In genomic region chr17:39647242-39647641, GRCh38 we compare ENCODE assay signal across 1 cellular context.
TF ChIP-seq lines count a peak whose summit lies in the region.

No MANE protein-coding gene starts in this region.

TF ChIP-seq in K562, 482 proteins besides CTCF, POLR2A, EP300 and RAD21:
- TF ChIP-seq PTBP1 (IDR thresholded peaks at IDR 0.05; ENCODE audit: low read depth, low read length) = no peak
- TF ChIP-seq NFIC (IDR thresholded peaks at IDR 0.05) = no peak
- TF ChIP-seq ZBTB7A (IDR thresholded peaks at IDR 0.05; ENCODE audit: borderline replicate concordance, control insufficient read depth, low read depth, low read length) = peak; percentile 40; the same call in 1 of the 2 replicates
- 0 out of 4 replicates have a peak, but pooled peaks of 1 of the 2 experiments have one; percentile 11 for TF ChIP-seq NRF1 (conservative IDR thresholded peaks at IDR 0.05 in 1 of 2, IDR thresholded peaks at IDR 0.05 in 1 of 2)
- TF ChIP-seq HDAC1 (IDR thresholded peaks at IDR 0.05) = 0 out of 4 replicates have a peak, but pooled peaks of 1 of the 2 experiments have one; percentile 18
- TF ChIP-seq EGR1 (conservative IDR thresholded peaks at IDR 0.05) = peak; percentile 52
TF ChIP-seq in K562: peak in this region for 4.
